In genomic region chr2:16279201-16279570, GRCh38 we compare ENCODE assay signal across 28 cellular contexts.
"Had no signal": no experiment of that assay in that cellular context is flagged by ENCODE, and none has a peak within 500 bp of the region (broad histone marks: within the 10 kb centered on the region; RNA-seq: fewer than 3 reads in every experiment).

No MANE protein-coding gene starts in this region.

- H3K27me3 ChIP-seq: colonic mucosa, dorsolateral prefrontal cortex, esophagus squamous epithelium, foreskin keratinocyte, gastrocnemius medialis, gastroesophageal sphincter, heart left ventricle, heart right ventricle, hepatocyte had no signal

- H3K79me2 ChIP-seq: hepatocyte had no signal

- H2AFZ ChIP-seq: hepatocyte had no signal

- H3K4me1 ChIP-seq: colonic mucosa, foreskin keratinocyte, gastrocnemius medialis, gastroesophageal sphincter, heart left ventricle, heart right ventricle had no signal

- H3K4me3 ChIP-seq: colonic mucosa, coronary artery, dorsolateral prefrontal cortex, esophagus squamous epithelium, gastrocnemius medialis, gastroesophageal sphincter, heart left ventricle, heart right ventricle, hepatocyte had no signal

- DNase-seq: colonic mucosa; cortex of kidney; dermis blood vessel endothelial cell; dorsolateral prefrontal cortex; effector CD4-positive, alpha-beta T cell; effector CD8-positive, alpha-beta T cell; effector memory CD4-positive, alpha-beta T cell; effector memory CD8-positive, alpha-beta T cell; endodermal cell; erythroblast; esophagus squamous epithelium; foreskin fibroblast; foreskin keratinocyte; foreskin melanocyte; gastrocnemius medialis; glutamatergic neuron; heart left ventricle; heart right ventricle; hippocampal formation had no signal

- H3K36me3 ChIP-seq: colonic mucosa, esophagus squamous epithelium, gastrocnemius medialis, gastroesophageal sphincter, heart left ventricle, heart right ventricle had no signal

- H3K27ac Mint-ChIP-seq: dendritic cell treated with granulocyte-macrophage colony-stimulating factor and Interleukin-4, amounts not matched to agents 40 ng/mL and 50 ng/mL, for 4 days; effector memory CD8-positive, alpha-beta T cell; endodermal cell had no signal

- ATAC-seq: effector memory CD8-positive, alpha-beta T cell; esophagus mucosa; foreskin keratinocyte; gastrocnemius medialis; gastroesophageal sphincter; heart left ventricle; heart right ventricle had no signal

- H3K27me3 Mint-ChIP-seq: dendritic cell treated with granulocyte-macrophage colony-stimulating factor and Interleukin-4, amounts not matched to agents 40 ng/mL and 50 ng/mL, for 4 days; effector memory CD8-positive, alpha-beta T cell had no signal

- FAIRE-seq: endometrium, endothelial cell of umbilical vein, frontal cortex had no signal

- H3K4me3 Mint-ChIP-seq: dendritic cell treated with granulocyte-macrophage colony-stimulating factor and Interleukin-4, amounts not matched to agents 40 ng/mL and 50 ng/mL, for 4 days; effector memory CD8-positive, alpha-beta T cell; endodermal cell had no signal

- H3K9me3 Mint-ChIP-seq: dendritic cell treated with granulocyte-macrophage colony-stimulating factor and Interleukin-4, amounts not matched to agents 40 ng/mL and 50 ng/mL, for 4 days; endodermal cell had no signal

- H3K4me2 ChIP-seq: hepatocyte had no signal

- H3K27ac ChIP-seq: colonic mucosa, coronary artery, dorsolateral prefrontal cortex, epithelial cell of prostate, esophagus squamous epithelium, foreskin keratinocyte, gastrocnemius medialis, gastroesophageal sphincter, heart left ventricle, heart right ventricle, hepatocyte had no signal

- H3K9me3 ChIP-seq: colonic mucosa, esophagus squamous epithelium, gastrocnemius medialis, gastroesophageal sphincter, heart left ventricle, heart right ventricle had no signal
